ENCODE assay signal across 8 cellular contexts in genomic region chr22:46578251-46578823, GRCh38. TPM values are rescaled to one million over a fixed set of nuclear protein-coding genes. Genes with fewer than 3 reads are reported as not detected.
DNase-seq lines count a peak whose midpoint lies in the region; FAIRE-seq and TF ChIP-seq lines count a peak whose summit lies in the region.

No MANE protein-coding gene starts in this region.

- peaks cover 36% of the 10 kb centered on the region for H3K4me1 Mint-ChIP-seq in activated T-cell treated with anti-CD3 and anti-CD28 coated beads, Interleukin-2, amount 50 U/mL, for 24 hours (ENCODE audit: low read depth)

- peak overlapping the region; percentile 63 to 92 (median 68) for H3K4me3 ChIP-seq in breast epithelium
- peak overlapping the region in 1 of 2 experiments; percentile 88 for H3K4me3 ChIP-seq in mesenchymal stem cell (ENCODE audit: insufficient read depth in 1 of 2, low read depth in 1 of 2, low read length in 2 of 2)
- H3K4me3 ChIP-seq in transverse colon, result peak overlapping the region in 3 of 4 donors; percentile 48 to 80 (median 76)

- no peaks in the 10 kb centered on the region for H3K9me3 Mint-ChIP-seq in activated T-cell treated with anti-CD3 and anti-CD28 coated beads, Interleukin-2, amount 50 U/mL, for 24 hours

- peak overlapping the region in 1 of 2 experiments; percentile 24 for H2BK12ac ChIP-seq in mesenchymal stem cell (ENCODE audit: low read length in 2 of 2)

- no peak overlapping the region for H2AFZ ChIP-seq in mesenchymal stem cell (ENCODE audit: low read depth, low read length)

- H3K4me1 ChIP-seq in breast epithelium, result peaks cover 13 to 22% of the 10 kb centered on the region in 2 donors
- peaks cover 51% of the 10 kb centered on the region for H3K4me1 ChIP-seq in mesenchymal stem cell (ENCODE audit: control insufficient read depth, insufficient read depth, low read depth, low read length)
- H3K4me1 ChIP-seq in transverse colon, result peaks cover 41 to 79% (median 76%) of the 10 kb centered on the region in 4 donors

- no peak overlapping the region for H2AK5ac ChIP-seq in mesenchymal stem cell (ENCODE audit: low read length, severe bottlenecking)

- no peak overlapping the region for H2BK5ac ChIP-seq in mesenchymal stem cell (ENCODE audit: low read depth, low read length, poor library complexity, severe bottlenecking)

- no peaks in the 10 kb centered on the region for H3K36me3 Mint-ChIP-seq in activated T-cell treated with anti-CD3 and anti-CD28 coated beads, Interleukin-2, amount 50 U/mL, for 24 hours (ENCODE audit: low read depth)

- no peaks in the 10 kb centered on the region for H3K27me3 Mint-ChIP-seq in activated T-cell treated with anti-CD3 and anti-CD28 coated beads, Interleukin-2, amount 50 U/mL, for 24 hours

- no peak overlapping the region for H3K14ac ChIP-seq in mesenchymal stem cell (ENCODE audit: low read length in 2 of 2)

- peak overlapping the region; percentile 53 for H4K91ac ChIP-seq in mesenchymal stem cell (ENCODE audit: low read length)

- peak overlapping the region in 1 of 2 experiments; percentile 26 for H3K4ac ChIP-seq in mesenchymal stem cell (ENCODE audit: low read depth in 1 of 2, low read length in 2 of 2)

- no peak for TF ChIP-seq CTCF in breast epithelium (IDR thresholded peaks at IDR 0.05)
- no peak for TF ChIP-seq CTCF in transverse colon (IDR thresholded peaks at IDR 0.05)

- H2BK120ac ChIP-seq in mesenchymal stem cell (ENCODE audit: low read depth, low read length), result no peak overlapping the region

- no peaks in the 10 kb centered on the region for H3K9me3 ChIP-seq in breast epithelium
- no peaks in the 10 kb centered on the region for H3K9me3 ChIP-seq in mesenchymal stem cell (ENCODE audit: control insufficient read depth, low read length)
- no peaks in the 10 kb centered on the region for H3K9me3 ChIP-seq in transverse colon

- peak overlapping the region; percentile 84 for H3K9ac ChIP-seq in mesenchymal stem cell (ENCODE audit: low read length)

- no peak overlapping the region for H2BK15ac ChIP-seq in mesenchymal stem cell (ENCODE audit: low read depth, poor library complexity, severe bottlenecking)

- in situ Hi-C loops in transverse colon (cut with MboI; ENCODE audit: low pct_ligation_motif_present in 1 of 4, low pct_unique_long_range_greater_than_20kb in 1 of 4, low sequenced_read_pairs in 3 of 4), result no loop called here

- H3K27ac Mint-ChIP-seq in activated T-cell treated with anti-CD3 and anti-CD28 coated beads, Interleukin-2, amount 50 U/mL, for 24 hours, result peak overlapping the region; percentile 81

- H3K36me3 ChIP-seq in breast epithelium (no peaks in the 10 kb centered on the region), mesenchymal stem cell (ENCODE audit: control insufficient read depth in 1 of 2, insufficient read depth in 2 of 2, low read depth in 1 of 2, low read length in 2 of 2) (peaks cover 0 to 4% of the 10 kb centered on the region in 2 experiments), transverse colon (no peaks in the 10 kb centered on the region)

- 76% methylated on average over 9 of the region's 9 CpGs for WGBS in mesenchymal stem cell
- 42% methylated on average over 9 of the region's 9 CpGs; no CpG with 5 or more reads in 1 of the 2 donors for WGBS in transverse colon (ENCODE audit: low coverage in 1 of 2), 2 donors

- no peaks in the 10 kb centered on the region for H3K27me3 ChIP-seq in breast epithelium
- peaks cover 0 to 7% of the 10 kb centered on the region in 2 experiments for H3K27me3 ChIP-seq in mesenchymal stem cell (ENCODE audit: control insufficient read depth in 1 of 2, insufficient read depth in 1 of 2, low read length in 2 of 2)
- no peaks in the 10 kb centered on the region for H3K27me3 ChIP-seq in transverse colon

- H3K4me2 ChIP-seq in mesenchymal stem cell (ENCODE audit: low read length, poor library complexity, severe bottlenecking), result peak overlapping the region; percentile 23

- H3K27ac ChIP-seq in breast epithelium (peak overlapping the region; percentile 50 to 89), mesenchymal stem cell (ENCODE audit: low read length, poor library complexity, severe bottlenecking) (no peak overlapping the region), transverse colon (peak overlapping the region; percentile 82 to 91 (median 89))

- TF ChIP-seq EP300 in transverse colon (IDR thresholded peaks at IDR 0.05; ENCODE audit: low read depth), result no peak

- DNase-seq in activated T-cell treated with anti-CD3 and anti-CD28 coated beads, Interleukin-2, amount 50 U/mL, for 24 hours, result no peak
- no peak for DNase-seq in activated T-cell treated with anti-CD3 and anti-CD28 coated beads, Interleukin-2, amount 50 U/mL, for 48 hours
- DNase-seq in breast epithelium (ENCODE audit: low spot score in 2 of 2) (no peak), mesenchymal stem cell (no peak), transverse colon (no peak), HK-2 (ENCODE audit: unreplicated experiment) (no peak), anterior cingulate cortex (lab: John Stamatoyannopoulos, UW) (no peak), RCC 7860 (ENCODE audit: low spot score) (no peak)

- intact Hi-C loops in breast epithelium (cut with DNase I; ENCODE audit: low total_unique reads), result no loop called here
- intact Hi-C loops in transverse colon (cut with DNase I; ENCODE audit: low total_unique reads), result no loop called here

- TF ChIP-seq POLR2A in breast epithelium (IDR thresholded peaks at IDR 0.05) (no peak), transverse colon (IDR thresholded peaks at IDR 0.05) (no peak)

- no peak overlapping the region for H4K8ac ChIP-seq in mesenchymal stem cell (ENCODE audit: low read length)

- H3K4me3 Mint-ChIP-seq in activated T-cell treated with anti-CD3 and anti-CD28 coated beads, Interleukin-2, amount 50 U/mL, for 24 hours, result peak overlapping the region; percentile 90

- H3K18ac ChIP-seq in mesenchymal stem cell (ENCODE audit: low read depth in 1 of 2, low read length in 2 of 2), result no peak overlapping the region

- no peak for FAIRE-seq in RCC 7860 (lab: Jason Lieb, UNC)

- H3K23ac ChIP-seq in mesenchymal stem cell (ENCODE audit: low read length in 2 of 2), result no peak overlapping the region

- H3K79me1 ChIP-seq in mesenchymal stem cell (replicated peaks; ENCODE audit: low read length, poor library complexity, severe bottlenecking), result peaks cover 20% of the 10 kb centered on the region

RNA-seq across cellular contexts. Expression of gene CELSR1, which starts 40.9 kb away (rescaled TPM):
- total RNA-seq in breast epithelium (10 to 100 TPM in 2 of 3 donors, under 1 TPM in 1; 0.96 to 36.7 (median 21.2) TPM), transverse colon (1 to 10 TPM in 2 of 4 donors, under 1 TPM in 2; 0.96 to 2.5 (median 1.4) TPM)
- 0.14 TPM for polyA plus RNA-seq in mesenchymal stem cell (2013, experiment 1 of 2)
- 0.11 TPM for polyA plus RNA-seq in mesenchymal stem cell (2013, experiment 2 of 2)

RNA-seq across cellular contexts. Expression of gene GRAMD4, which starts 41.8 kb away (rescaled TPM):
- 10 to 100 TPM; 28.4 to 85.6 (median 61.0) TPM for total RNA-seq in breast epithelium
- 5.1 TPM for polyA plus RNA-seq in mesenchymal stem cell (2013, experiment 1 of 2)
- polyA plus RNA-seq in mesenchymal stem cell (2013, experiment 2 of 2), result 5.0 TPM
- 100 to 1,000 TPM; 146 to 981 (median 258) TPM for total RNA-seq in transverse colon
